ENCODE assay signal across 9 cellular contexts in the genomic region with DNA sequence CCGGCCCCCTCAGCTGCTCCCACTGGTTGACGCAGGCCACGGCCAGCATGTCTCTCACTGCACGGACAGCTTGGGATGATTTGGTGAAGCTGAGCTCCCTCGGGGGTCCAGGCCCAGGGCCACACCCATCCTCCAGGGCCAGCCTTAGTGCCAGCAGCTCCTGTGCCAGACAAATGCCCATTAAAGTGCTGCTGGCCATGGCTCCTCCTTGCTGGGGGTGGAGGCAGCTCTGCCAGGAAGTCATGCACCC. TPM values are rescaled to one million over a fixed set of nuclear protein-coding genes. Genes with fewer than 3 reads are reported as not detected.
DNase-seq lines count a peak whose midpoint lies in the region; ATAC-seq and TF ChIP-seq lines count a peak whose summit lies in the region.
"Had no signal": no experiment of that assay in that cellular context is flagged by ENCODE, and none has a peak within 500 bp of the region (broad histone marks: within the 10 kb centered on the region; RNA-seq: fewer than 3 reads in every experiment).

No MANE protein-coding gene starts in this region.

- ATAC-seq in left colon = peak; percentile 63
- ATAC-seq in WTC11 = no peak
- no peak for ATAC-seq in HG03025 (IDR thresholded peaks at IDR 0.05; ENCODE audit: low FRiP score, unreplicated experiment)

- H3K4me3 ChIP-seq in thymus (ENCODE audit: low read length) = peak overlapping the region; percentile 58

- 51% methylated on average over 5 of the region's 5 CpGs for WGBS in thymus

- no peaks in the 10 kb centered on the region for H3K27me3 Mint-ChIP-seq in activated CD4-positive, alpha-beta T cell treated with anti-CD3 and anti-CD28 coated beads, Interleukin-2, amount 10 ng/mL, durations not matched to agents 7 days and 5 days
- H3K27me3 Mint-ChIP-seq in activated T-helper 1 cell treated with anti-CD3 and anti-CD28 coated beads, Interleukin-12 subunit alpha, Interleukin-12 subunit beta, Interleukin-2, Interleukin-4 antibody, amounts not matched to agents 30 ng/mL and 10 ng/mL and 1 ng/mL, durations not matched to agents 14 hours and 24 hours and 36 hours (ENCODE audit: insufficient read depth) = peaks cover 12% of the 10 kb centered on the region
- H3K27me3 Mint-ChIP-seq in WTC11 (ENCODE audit: low read depth) = peaks cover 37% of the 10 kb centered on the region

- DNase-seq in activated CD4-positive, alpha-beta T cell treated with anti-CD3 and anti-CD28 coated beads, Interleukin-2, amount 10 ng/mL, durations not matched to agents 7 days and 5 days = no peak
- no peak for DNase-seq in activated CD4-positive, alpha-beta T cell treated with anti-CD3 and anti-CD28 coated beads, Interleukin-2, amount 50 U/mL, for 48 hours
- no peak for DNase-seq in activated T-helper 1 cell treated with anti-CD3 and anti-CD28 coated beads, Interleukin-12 subunit alpha, Interleukin-12 subunit beta, Interleukin-2, Interleukin-4 antibody, amounts not matched to agents 30 ng/mL and 10 ng/mL and 1 ng/mL, durations not matched to agents 14 hours and 24 hours and 36 hours (ENCODE audit: low spot score)
- peak in 1 of 2 donors; percentile 70 for DNase-seq in left colon
- no peak for DNase-seq in WTC11 (ENCODE audit: low spot score)
- DNase-seq in NCI-H1417 (lab: John Stamatoyannopoulos, UW) = no peak
- DNase-seq: NCI-H187 had no signal

- TF ChIP-seq CTCF in WTC11 (IDR thresholded peaks at IDR 0.05) = no peak

- intact Hi-C loops in activated T-helper 1 cell treated with anti-CD3 and anti-CD28 coated beads, Interleukin-12 subunit alpha, Interleukin-12 subunit beta, Interleukin-2, Interleukin-4 antibody, amounts not matched to agents 30 ng/mL and 10 ng/mL and 1 ng/mL, durations not matched to agents 14 hours and 24 hours and 36 hours (cut with micrococcal nuclease) = loop anchor here (2.0 kb wide), 2 partner anchors 21 to 29 kb away; partner anchors contain the start of genes MRPL38 and WBP2
- intact Hi-C loops in left colon (cut with DNase I, micrococcal nuclease) = no loop called here

- no peaks in the 10 kb centered on the region for H3K9me3 ChIP-seq in thymus (ENCODE audit: control insufficient read depth)

- H3K27ac ChIP-seq in thymus (ENCODE audit: low read depth) = peak overlapping the region; percentile 73

- CTCF ChIA-PET in activated CD4-positive, alpha-beta T cell treated with anti-CD3 and anti-CD28 coated beads, Interleukin-2, amount 10 ng/mL, durations not matched to agents 7 days and 5 days (lab: Charles Lee) = interaction anchor here (0.6 to 4.0 kb wide), 19 partner anchors 9 to 287 kb away, joined by 3 to 14 read pairs (median 4); partner anchors contain the start of genes GALK1, MRPL38 and TRIM65
- CTCF ChIA-PET in WTC11 (lab: Charles Lee) = interaction anchor here (0.7 to 6.1 kb wide), 20 partner anchors 9 to 249 kb away, joined by 3 to 71 read pairs (median 4); partner anchors contain the start of genes CDK3, TRIM65 and WBP2

- H3K27me3 ChIP-seq in thymus (ENCODE audit: control insufficient read depth, insufficient read depth) = peaks cover 11% of the 10 kb centered on the region

- H3K4me1 ChIP-seq in thymus (ENCODE audit: control insufficient read depth, insufficient read depth, low read length) = peaks cover 28% of the 10 kb centered on the region

- peaks cover 49% of the 10 kb centered on the region for H3K4me1 Mint-ChIP-seq in activated CD4-positive, alpha-beta T cell treated with anti-CD3 and anti-CD28 coated beads, Interleukin-2, amount 10 ng/mL, durations not matched to agents 7 days and 5 days
- H3K4me1 Mint-ChIP-seq in activated T-helper 1 cell treated with anti-CD3 and anti-CD28 coated beads, Interleukin-12 subunit alpha, Interleukin-12 subunit beta, Interleukin-2, Interleukin-4 antibody, amounts not matched to agents 30 ng/mL and 10 ng/mL and 1 ng/mL, durations not matched to agents 14 hours and 24 hours and 36 hours (ENCODE audit: low read depth) = peaks cover 38% of the 10 kb centered on the region
- H3K4me1 Mint-ChIP-seq in WTC11 = peaks cover 22% of the 10 kb centered on the region

- no peaks in the 10 kb centered on the region for H3K36me3 ChIP-seq in thymus (ENCODE audit: control insufficient read depth, insufficient read depth)

- H3K27ac Mint-ChIP-seq in activated CD4-positive, alpha-beta T cell treated with anti-CD3 and anti-CD28 coated beads, Interleukin-2, amount 10 ng/mL, durations not matched to agents 7 days and 5 days = peak overlapping the region; percentile 99
- H3K27ac Mint-ChIP-seq in activated T-helper 1 cell treated with anti-CD3 and anti-CD28 coated beads, Interleukin-12 subunit alpha, Interleukin-12 subunit beta, Interleukin-2, Interleukin-4 antibody, amounts not matched to agents 30 ng/mL and 10 ng/mL and 1 ng/mL, durations not matched to agents 14 hours and 24 hours and 36 hours = peak overlapping the region; percentile 95
- no peak overlapping the region; the same call in 1 of the 2 replicates for H3K27ac Mint-ChIP-seq in WTC11

- peaks cover 18% of the 10 kb centered on the region for H3K36me3 Mint-ChIP-seq in activated CD4-positive, alpha-beta T cell treated with anti-CD3 and anti-CD28 coated beads, Interleukin-2, amount 10 ng/mL, durations not matched to agents 7 days and 5 days (ENCODE audit: low read depth)
- peaks cover 2% of the 10 kb centered on the region for H3K36me3 Mint-ChIP-seq in activated T-helper 1 cell treated with anti-CD3 and anti-CD28 coated beads, Interleukin-12 subunit alpha, Interleukin-12 subunit beta, Interleukin-2, Interleukin-4 antibody, amounts not matched to agents 30 ng/mL and 10 ng/mL and 1 ng/mL, durations not matched to agents 14 hours and 24 hours and 36 hours (ENCODE audit: low read depth)
- H3K36me3 Mint-ChIP-seq in WTC11 = no peaks in the 10 kb centered on the region

- H3K9me3 Mint-ChIP-seq in activated CD4-positive, alpha-beta T cell treated with anti-CD3 and anti-CD28 coated beads, Interleukin-2, amount 10 ng/mL, durations not matched to agents 7 days and 5 days = no peaks in the 10 kb centered on the region
- no peaks in the 10 kb centered on the region for H3K9me3 Mint-ChIP-seq in activated T-helper 1 cell treated with anti-CD3 and anti-CD28 coated beads, Interleukin-12 subunit alpha, Interleukin-12 subunit beta, Interleukin-2, Interleukin-4 antibody, amounts not matched to agents 30 ng/mL and 10 ng/mL and 1 ng/mL, durations not matched to agents 14 hours and 24 hours and 36 hours
- no peaks in the 10 kb centered on the region for H3K9me3 Mint-ChIP-seq in WTC11

- POLR2A ChIA-PET in activated CD4-positive, alpha-beta T cell treated with anti-CD3 and anti-CD28 coated beads, Interleukin-2, amount 10 ng/mL, durations not matched to agents 7 days and 5 days (lab: Charles Lee) = interaction anchor here (0.7 to 0.8 kb wide), 3 partner anchors 21 to 193 kb away, joined by 4 to 6 read pairs (median 4); partner anchors contain the start of gene WBP2
- POLR2A ChIA-PET in WTC11 (lab: Charles Lee) = interaction anchor here (3.5 kb wide), 1 partner anchor 21 kb away, joined by 16 read pairs; the partner anchor contains the start of gene WBP2

- H3K4me3 Mint-ChIP-seq in activated CD4-positive, alpha-beta T cell treated with anti-CD3 and anti-CD28 coated beads, Interleukin-2, amount 10 ng/mL, durations not matched to agents 7 days and 5 days = peak overlapping the region; percentile 99
- peak overlapping the region; percentile 93 for H3K4me3 Mint-ChIP-seq in activated T-helper 1 cell treated with anti-CD3 and anti-CD28 coated beads, Interleukin-12 subunit alpha, Interleukin-12 subunit beta, Interleukin-2, Interleukin-4 antibody, amounts not matched to agents 30 ng/mL and 10 ng/mL and 1 ng/mL, durations not matched to agents 14 hours and 24 hours and 36 hours
- H3K4me3 Mint-ChIP-seq in WTC11 = no peak overlapping the region

RNA-seq across cellular contexts. Expression of gene TRIM47, which starts 2.5 kb away (rescaled TPM):
- 10 to 100 TPM; 33.9 to 43.4 TPM for total RNA-seq in activated CD4-positive, alpha-beta T cell treated with anti-CD3 and anti-CD28 coated beads, Interleukin-2, amount 10 ng/mL, durations not matched to agents 7 days and 5 days
- 30.5 and 32.7 TPM in 2 replicates for total RNA-seq in activated T-helper 1 cell treated with anti-CD3 and anti-CD28 coated beads, Interleukin-12 subunit alpha, Interleukin-12 subunit beta, Interleukin-2, Interleukin-4 antibody, amounts not matched to agents 30 ng/mL and 10 ng/mL and 1 ng/mL, durations not matched to agents 14 hours and 24 hours and 36 hours
- total RNA-seq in left colon = 10 to 100 TPM; 44.8 to 61.8 TPM
- 22.8 TPM for polyA plus RNA-seq in thymus
- total RNA-seq in WTC11 (2021) = 4.4 to 10.0 TPM (median 6.8 TPM) in 3 replicates

RNA-seq across cellular contexts. Expression of gene WBP2, which starts 20.7 kb away (rescaled TPM):
- 10 to 100 TPM; 76.8 to 83.5 TPM for total RNA-seq in activated CD4-positive, alpha-beta T cell treated with anti-CD3 and anti-CD28 coated beads, Interleukin-2, amount 10 ng/mL, durations not matched to agents 7 days and 5 days
- total RNA-seq in activated T-helper 1 cell treated with anti-CD3 and anti-CD28 coated beads, Interleukin-12 subunit alpha, Interleukin-12 subunit beta, Interleukin-2, Interleukin-4 antibody, amounts not matched to agents 30 ng/mL and 10 ng/mL and 1 ng/mL, durations not matched to agents 14 hours and 24 hours and 36 hours = 68.8 and 74.4 TPM in 2 replicates
- total RNA-seq in left colon = 100 to 1,000 TPM in 1 of 2 donors, 10 to 100 TPM in 1; 96.5 to 105 TPM
- 96.9 TPM for polyA plus RNA-seq in thymus
- total RNA-seq in WTC11 (2021) = 64.3 to 69.4 TPM (median 68.8 TPM) in 3 replicates

RNA-seq across cellular contexts. Expression of gene TRIM65, which starts 20.9 kb away (rescaled TPM):
- 10 to 100 TPM; 26.5 to 28.7 TPM for total RNA-seq in activated CD4-positive, alpha-beta T cell treated with anti-CD3 and anti-CD28 coated beads, Interleukin-2, amount 10 ng/mL, durations not matched to agents 7 days and 5 days
- total RNA-seq in activated T-helper 1 cell treated with anti-CD3 and anti-CD28 coated beads, Interleukin-12 subunit alpha, Interleukin-12 subunit beta, Interleukin-2, Interleukin-4 antibody, amounts not matched to agents 30 ng/mL and 10 ng/mL and 1 ng/mL, durations not matched to agents 14 hours and 24 hours and 36 hours = 45.0 and 53.7 TPM in 2 replicates
- total RNA-seq in left colon = 10 to 100 TPM; 15.0 to 18.7 TPM
- 20.2 TPM for polyA plus RNA-seq in thymus
- total RNA-seq in WTC11 (2021) = 51.3 to 56.4 TPM (median 51.4 TPM) in 3 replicates

RNA-seq across cellular contexts. Expression of gene MRPL38, which starts 28.8 kb away (rescaled TPM):
- 10 to 100 TPM; 95.9 to 97.5 TPM for total RNA-seq in activated CD4-positive, alpha-beta T cell treated with anti-CD3 and anti-CD28 coated beads, Interleukin-2, amount 10 ng/mL, durations not matched to agents 7 days and 5 days
- total RNA-seq in activated T-helper 1 cell treated with anti-CD3 and anti-CD28 coated beads, Interleukin-12 subunit alpha, Interleukin-12 subunit beta, Interleukin-2, Interleukin-4 antibody, amounts not matched to agents 30 ng/mL and 10 ng/mL and 1 ng/mL, durations not matched to agents 14 hours and 24 hours and 36 hours = 151 and 160 TPM in 2 replicates
- total RNA-seq in left colon (100 to 1,000 TPM in 1 of 2 donors, 10 to 100 TPM in 1; 84.2 to 111 TPM), WTC11 (2021) (107 to 146 TPM (median 116 TPM) in 3 replicates)
- polyA plus RNA-seq in thymus = 78.6 TPM

RNA-seq across cellular contexts. Expression of gene UNC13D, which starts 31.7 kb away (rescaled TPM):
- 100 to 1,000 TPM; 161 to 182 TPM for total RNA-seq in activated CD4-positive, alpha-beta T cell treated with anti-CD3 and anti-CD28 coated beads, Interleukin-2, amount 10 ng/mL, durations not matched to agents 7 days and 5 days
- 185 and 186 TPM in 2 replicates for total RNA-seq in activated T-helper 1 cell treated with anti-CD3 and anti-CD28 coated beads, Interleukin-12 subunit alpha, Interleukin-12 subunit beta, Interleukin-2, Interleukin-4 antibody, amounts not matched to agents 30 ng/mL and 10 ng/mL and 1 ng/mL, durations not matched to agents 14 hours and 24 hours and 36 hours
- total RNA-seq in left colon (10 to 100 TPM; 20.5 to 31.0 TPM), WTC11 (2021) (12.1 to 13.8 TPM (median 13.1 TPM) in 3 replicates)
- 59.1 TPM for polyA plus RNA-seq in thymus
